In genomic region chr5:140266471-140267200, GRCh38 we compare ENCODE assay signal across 15 cellular contexts. TPM values are rescaled to one million over a fixed set of nuclear protein-coding genes. Genes with fewer than 3 reads are reported as not detected.
A peak's percentile ranks its signal among the peaks of the same experiment; 100 is the strongest.
DNase-seq lines count a peak whose midpoint lies in the region; ATAC-seq, FAIRE-seq and TF ChIP-seq lines count a peak whose summit lies in the region.
"Had no signal": no experiment of that assay in that cellular context is flagged by ENCODE, and none has a peak within 500 bp of the region (broad histone marks: within the 10 kb centered on the region; RNA-seq: fewer than 3 reads in every experiment).

No MANE protein-coding gene starts in this region.

- peak; percentile 7 for DNase-seq in activated naive CD8-positive, alpha-beta T cell treated with anti-CD3 and anti-CD28 coated beads for 36 hours
- no peak for DNase-seq in activated naive CD8-positive, alpha-beta T cell treated with anti-CD3 and anti-CD28 coated beads, Interleukin-2, amount 50 U/mL, for 24 hours
- DNase-seq in GM12878 (ENCODE audit: low read depth, low spot score) (no peak), WERI-Rb-1 (no peak), immature natural killer cell (no peak)
- DNase-seq: erythroblast, HFFc6, NCI-H1105 treated with DMSO at 0.1 percent for 48 hours, NCI-H510A treated with DMSO at 0.1 percent for 48 hours, testis had no signal

- no peak overlapping the region for H3K4me3 ChIP-seq in KMS-11 (IDR thresholded peaks at IDR 0.05; ENCODE audit: insufficient read depth, low read depth, low read length)
- H3K4me3 ChIP-seq in GM12878: no peak overlapping the region
- peak overlapping the region in 2 of 3 donors; percentile 33 to 34 for H3K4me3 ChIP-seq in skeletal muscle tissue (ENCODE audit: low read length in 3 of 3)
- no peak overlapping the region for H3K4me3 ChIP-seq in WERI-Rb-1 (ENCODE audit: low read depth, low read length)
- H3K4me3 ChIP-seq: K562, testis had no signal

- H3K9me3 Mint-ChIP-seq in activated naive CD8-positive, alpha-beta T cell treated with anti-CD3 and anti-CD28 coated beads for 36 hours: no peaks in the 10 kb centered on the region
- no peaks in the 10 kb centered on the region for H3K9me3 Mint-ChIP-seq in activated naive CD8-positive, alpha-beta T cell treated with anti-CD3 and anti-CD28 coated beads, Interleukin-2, amount 50 U/mL, for 24 hours
- no peaks in the 10 kb centered on the region for H3K9me3 Mint-ChIP-seq in immature natural killer cell
- H3K9me3 Mint-ChIP-seq: HFFc6 had no signal

- no peak for ATAC-seq in activated naive CD8-positive, alpha-beta T cell treated with anti-CD3 and anti-CD28 coated beads, Interleukin-2, amount 50 U/mL, for 24 hours
- ATAC-seq in GM12878 (peak; percentile 43), HG03045 (IDR thresholded peaks at IDR 0.05; ENCODE audit: unreplicated experiment) (no peak)

- FAIRE-seq in GM12878 (lab: Jason Lieb, UNC): no peak

- H3K4me2 ChIP-seq in KMS-11: peak overlapping the region; percentile 31
- peak overlapping the region; percentile 13; the same call in 1 of the 2 replicates for H3K4me2 ChIP-seq in GM12878 (ENCODE audit: control insufficient read depth, insufficient read depth)

- 68% methylated on average over 6 of the region's 6 CpGs for WGBS in GM12878 (ENCODE audit: insufficient coverage, insufficient replicate concordance, low lambda C conversion rate, missing lambda C conversion rate)

- RAD21 ChIA-PET in GM12878 (lab: Charles Lee; ENCODE audit: unreplicated experiment): interaction anchor here (1.2 to 1.6 kb wide), 2 partner anchors 28 to 85 kb away, joined by 3 to 5 read pairs; no protein-coding TSS in a partner anchor

- no peak overlapping the region for H3K9ac ChIP-seq in KMS-11
- no peak overlapping the region for H3K9ac ChIP-seq in GM12878 (ENCODE audit: control insufficient read depth, insufficient read depth, low read length)
- H3K9ac ChIP-seq in skeletal muscle tissue (ENCODE audit: low read depth in 1 of 3, low read length in 3 of 3): peak overlapping the region in 2 of 3 donors; percentile 55 to 69

- H3K79me2 ChIP-seq in KMS-11 (ENCODE audit: insufficient read depth, low read depth) (no peaks in the 10 kb centered on the region), GM12878 (ENCODE audit: control insufficient read depth, insufficient read depth, low read length) (peaks cover 11% of the 10 kb centered on the region)

- H3K36me3 ChIP-seq in KMS-11 (ENCODE audit: insufficient read depth) (no peaks in the 10 kb centered on the region), GM12878 (ENCODE audit: control insufficient read depth in 2 of 2, insufficient read depth in 2 of 2, low read length in 1 of 2) (peaks cover 0 to 2% of the 10 kb centered on the region in 2 experiments; a peak in 1 of 4 replicates), skeletal muscle tissue (ENCODE audit: control insufficient read depth in 3 of 3, insufficient read depth in 3 of 3, low read length in 3 of 3) (no peaks in the 10 kb centered on the region), WERI-Rb-1 (no peaks in the 10 kb centered on the region)

- intact Hi-C loops in GM12878 (cut with micrococcal nuclease; ENCODE audit: unreplicated experiment): no loop called here

- no peak for TF ChIP-seq POLR2A in GM12878 (IDR thresholded peaks at IDR 0.05; ENCODE audit: low read depth, low read length)

- H2AFZ ChIP-seq in KMS-11 (ENCODE audit: low read depth) (no peak overlapping the region), GM12878 (ENCODE audit: control insufficient read depth, low read depth, low read length) (no peak overlapping the region)

- H3K27me3 ChIP-seq in KMS-11 (ENCODE audit: insufficient read depth, low read depth) (no peaks in the 10 kb centered on the region; the same call in 1 of the 2 replicates), GM12878 (replicated peaks in 1 of 2; ENCODE audit: control insufficient read depth in 2 of 2, insufficient read depth in 2 of 2, low read length in 1 of 2) (no peaks in the 10 kb centered on the region), skeletal muscle tissue (ENCODE audit: control insufficient read depth in 3 of 3, insufficient read depth in 3 of 3, low read length in 3 of 3) (no peaks in the 10 kb centered on the region), WERI-Rb-1 (ENCODE audit: insufficient read depth, low read depth, severe bottlenecking) (no peaks in the 10 kb centered on the region)
- H3K27me3 ChIP-seq: testis had no signal

- H4K20me1 ChIP-seq in KMS-11 (ENCODE audit: insufficient read depth) (no peaks in the 10 kb centered on the region; the same call in 1 of the 2 replicates), GM12878 (ENCODE audit: control insufficient read depth, insufficient read depth) (no peaks in the 10 kb centered on the region)

- H3K4me1 ChIP-seq in KMS-11 (ENCODE audit: low read depth, poor library complexity, severe bottlenecking) (peaks cover 49% of the 10 kb centered on the region), GM12878 (ENCODE audit: control insufficient read depth, insufficient read depth, low read length) (peaks cover 15% of the 10 kb centered on the region), skeletal muscle tissue (ENCODE audit: control insufficient read depth in 3 of 3, insufficient read depth in 3 of 3, low read length in 3 of 3) (peaks cover 23 to 28% (median 26%) of the 10 kb centered on the region in 3 donors)

- no peaks in the 10 kb centered on the region for H3K27me3 Mint-ChIP-seq in activated naive CD8-positive, alpha-beta T cell treated with anti-CD3 and anti-CD28 coated beads for 36 hours
- no peaks in the 10 kb centered on the region for H3K27me3 Mint-ChIP-seq in activated naive CD8-positive, alpha-beta T cell treated with anti-CD3 and anti-CD28 coated beads, Interleukin-2, amount 50 U/mL, for 24 hours
- H3K27me3 Mint-ChIP-seq in immature natural killer cell (ENCODE audit: low read depth in 3 of 3): peaks cover 0 to 3% (median 1%) of the 10 kb centered on the region in 3 donors
- H3K27me3 Mint-ChIP-seq: B cell had no signal

- TF ChIP-seq RAD21 in GM12878 (IDR thresholded peaks at IDR 0.05; ENCODE audit: insufficient read depth, low read depth, low read length): no peak

- peak overlapping the region; percentile 73 for H3K27ac Mint-ChIP-seq in activated naive CD8-positive, alpha-beta T cell treated with anti-CD3 and anti-CD28 coated beads for 36 hours
- no peak overlapping the region for H3K27ac Mint-ChIP-seq in activated naive CD8-positive, alpha-beta T cell treated with anti-CD3 and anti-CD28 coated beads, Interleukin-2, amount 50 U/mL, for 24 hours
- no peak overlapping the region for H3K27ac Mint-ChIP-seq in immature natural killer cell
- H3K27ac Mint-ChIP-seq: B cell had no signal

- BruUV-seq in GM12878 (replicated peaks; lab: Mats Ljungman, UMichigan): no TSS peak

- SMC1A ChIA-PET in GM12878 (lab: Charles Lee; ENCODE audit: uncharacterized antibody, unreplicated experiment): interaction anchor here (1.0 to 1.8 kb wide), 5 partner anchors 14 to 225 kb away, joined by 3 to 4 read pairs (median 3); no protein-coding TSS in a partner anchor

- peaks cover 5% of the 10 kb centered on the region for H3K36me3 Mint-ChIP-seq in activated naive CD8-positive, alpha-beta T cell treated with anti-CD3 and anti-CD28 coated beads for 36 hours
- peaks cover 8% of the 10 kb centered on the region for H3K36me3 Mint-ChIP-seq in activated naive CD8-positive, alpha-beta T cell treated with anti-CD3 and anti-CD28 coated beads, Interleukin-2, amount 50 U/mL, for 24 hours (ENCODE audit: low read depth)
- peaks cover 0 to 7% (median 0%) of the 10 kb centered on the region in 3 donors for H3K36me3 Mint-ChIP-seq in immature natural killer cell

- no peak for TF ChIP-seq EP300 in GM12878 (IDR thresholded peaks at IDR 0.05; ENCODE audit: borderline replicate concordance in 1 of 2, control insufficient read depth in 1 of 2, low read depth in 2 of 2, low read length in 2 of 2)

- H3K9me3 ChIP-seq in GM12878 (replicated peaks; ENCODE audit: control insufficient read depth, insufficient read depth, low read length) (no peaks in the 10 kb centered on the region), skeletal muscle tissue (ENCODE audit: control insufficient read depth in 3 of 3, low read length in 3 of 3) (no peaks in the 10 kb centered on the region), WERI-Rb-1 (ENCODE audit: severe bottlenecking) (no peaks in the 10 kb centered on the region)
- H3K9me3 ChIP-seq: testis had no signal

- in situ Hi-C loops in GM12878 (cut with MboI): no loop called here

- H3K4me1 Mint-ChIP-seq in activated naive CD8-positive, alpha-beta T cell treated with anti-CD3 and anti-CD28 coated beads for 36 hours: peaks cover 39% of the 10 kb centered on the region
- peaks cover 39% of the 10 kb centered on the region for H3K4me1 Mint-ChIP-seq in activated naive CD8-positive, alpha-beta T cell treated with anti-CD3 and anti-CD28 coated beads, Interleukin-2, amount 50 U/mL, for 24 hours
- H3K4me1 Mint-ChIP-seq in immature natural killer cell: peaks cover 14 to 33% of the 10 kb centered on the region in 2 donors

- H3K4me3 Mint-ChIP-seq in activated naive CD8-positive, alpha-beta T cell treated with anti-CD3 and anti-CD28 coated beads for 36 hours: peak overlapping the region; percentile 32
- no peak overlapping the region for H3K4me3 Mint-ChIP-seq in activated naive CD8-positive, alpha-beta T cell treated with anti-CD3 and anti-CD28 coated beads, Interleukin-2, amount 50 U/mL, for 24 hours
- no peak overlapping the region for H3K4me3 Mint-ChIP-seq in immature natural killer cell
- H3K4me3 Mint-ChIP-seq: B cell, HFFc6 had no signal

- no peak for TF ChIP-seq CTCF in KMS-11 (conservative IDR thresholded peaks at IDR 0.05; ENCODE audit: low read depth, low read length)
- no peak for TF ChIP-seq CTCF in GM12878 (IDR thresholded peaks at IDR 0.05 in 2 of 3, conservative IDR thresholded peaks at IDR 0.05 in 1 of 3; ENCODE audit: control insufficient read depth in 2 of 3, extremely low read depth in 1 of 3, insufficient read depth in 1 of 3, low read depth in 3 of 3, low read length in 3 of 3)
- TF ChIP-seq CTCF in WERI-Rb-1 (IDR thresholded peaks at IDR 0.05; ENCODE audit: low read depth, low read length): no peak

- POLR2A ChIA-PET in GM12878 (lab: Charles Lee): interaction anchor here (0.6 to 0.9 kb wide), 2 partner anchors 14 to 28 kb away, joined by 3 read pairs; no protein-coding TSS in a partner anchor

- CTCF ChIA-PET in GM12878 (lab: Yijun Ruan, JAX): interaction anchor here (1.0 to 2.9 kb wide), 4 partner anchors 41 to 97 kb away, joined by 3 to 17 read pairs (median 6); partner anchors contain the start of gene HBEGF

- H3K27ac ChIP-seq in KMS-11 (peak overlapping the region; percentile 26; the same call in 1 of the 2 replicates), GM12878 (ENCODE audit: control insufficient read depth, insufficient read depth) (no peak overlapping the region), skeletal muscle tissue (ENCODE audit: low read depth, low read length) (peak overlapping the region; percentile 68), WERI-Rb-1 (no peak overlapping the region)
- H3K27ac ChIP-seq: testis had no signal

RNA-seq across cellular contexts. Expression of gene PFDN1, which starts 36.3 kb away (rescaled TPM):
- total RNA-seq in activated naive CD8-positive, alpha-beta T cell treated with anti-CD3 and anti-CD28 coated beads for 36 hours: 10 to 100 TPM; 64.0 to 68.5 TPM
- total RNA-seq in GM12878 (2013; cell fraction: nucleolus; rRNA removed): 35.6 and 38.4 TPM in 2 replicates
- 79.9 and 86.9 TPM in 2 replicates for total RNA-seq in GM12878 (2014; rRNA removed)
- total RNA-seq in GM12878 (2014; rRNA removed; fragmentation: Illumina TruSeq; extraction: Trizol): 73.0 and 91.1 TPM in 2 replicates
- 58.5 and 62.9 TPM in 2 replicates for total RNA-seq in GM12878 (2021)
- polyA plus RNA-seq in GM12878 (2011; ENCODE audit: low read depth): 28.9 TPM
- polyA plus RNA-seq in GM12878 (2011; rRNA removed): 63.8 and 65.9 TPM in 2 replicates
- 98.8 and 102 TPM in 2 replicates for polyA plus RNA-seq in GM12878 (2011; cell fraction: cytosol; rRNA removed)
- polyA plus RNA-seq in GM12878 (2011; cell fraction: nucleus; rRNA removed): 24.5 and 33.3 TPM in 2 replicates
- 85.5 and 118 TPM in 2 replicates for polyA plus RNA-seq in GM12878 (2012)
- polyA plus RNA-seq in GM12878 (2014; fragmentation: Illumina TruSeq; extraction: Trizol): 150 and 190 TPM in 2 replicates
- polyA plus RNA-seq in GM12878 (2014; fragmentation: Nextera tagmentation; extraction: Ambion mirVana): 100 to 1,000 TPM; 192 to 193 TPM
- polyA plus RNA-seq in GM12878 (2014; rRNA removed): 85.8 and 86.8 TPM in 2 replicates
- polyA plus RNA-seq in GM12878 (2016; fragmentation: Nextera tagmentation; extraction: Ambion mirVana): 100 to 1,000 TPM; 112 to 131 TPM
- 57.4 and 63.6 TPM in 2 replicates for polyA minus RNA-seq in GM12878 (2011; rRNA and poly(A)+ RNA removed)
- 15.2 and 18.9 TPM in 2 replicates for polyA minus RNA-seq in GM12878 (2011; cell fraction: cytosol; rRNA and poly(A)+ RNA removed)
- polyA minus RNA-seq in GM12878 (2011; cell fraction: nucleus; rRNA and poly(A)+ RNA removed): 10.6 and 13.1 TPM in 2 replicates
- 34.4 TPM for total RNA-seq in skeletal muscle tissue
- polyA plus RNA-seq in immature natural killer cell: 100 to 1,000 TPM; 114 to 225 (median 150) TPM

Comparison
In these comparisons a context has a peak if more than half of its experiments do, and no peak if none do; other contexts are left out.
1. H3K27ac ChIP-seq: peak in KMS-11 (single experiment) and skeletal muscle tissue (single experiment); none in GM12878 (single experiment) and WERI-Rb-1 (single experiment).
2. H3K4me3 ChIP-seq: peak in skeletal muscle tissue (2 of 3); none in KMS-11 (single experiment), GM12878 (single experiment) and WERI-Rb-1 (single experiment).
3. H3K9ac ChIP-seq: peak in skeletal muscle tissue (2 of 3); none in KMS-11 (single experiment) and GM12878 (single experiment).